ENCODE assay signal across 16 cellular contexts in genomic region chr11:27599217-27599616, GRCh38.
DNase-seq lines count a peak whose midpoint lies in the region; ATAC-seq and TF ChIP-seq lines count a peak whose summit lies in the region.
"Had no signal": no experiment of that assay in that cellular context is flagged by ENCODE, and none has a peak within 500 bp of the region (broad histone marks: within the 10 kb centered on the region; RNA-seq: fewer than 3 reads in every experiment).

No MANE protein-coding gene starts in this region.

- no peaks in the 10 kb centered on the region for H3K36me3 Mint-ChIP-seq in endodermal cell (ENCODE audit: low read depth)

- H3K4me1 ChIP-seq in endodermal cell (ENCODE audit: control insufficient read depth, insufficient read depth, low read length), result no peaks in the 10 kb centered on the region
- H3K4me1 ChIP-seq: Peyer's patch had no signal

- no peak overlapping the region for H3K27ac Mint-ChIP-seq in endodermal cell

- peaks cover 4% of the 10 kb centered on the region for H3K9me3 Mint-ChIP-seq in endodermal cell

- no peak for TF ChIP-seq POLR2A in NB4 (IDR thresholded peaks at IDR 0.05; ENCODE audit: extremely low read depth, insufficient read length)

- no peaks in the 10 kb centered on the region for H3K27me3 ChIP-seq in endodermal cell (ENCODE audit: control insufficient read depth, insufficient read depth, low read length, poor library complexity, severe bottlenecking)
- H3K27me3 ChIP-seq: BLaER1 treated with 17β-estradiol and CSF1 and Interleukin-3, amounts not matched to agents 10 nM and 100 nM; Peyer's patch had no signal

- H3K36me3 ChIP-seq in endodermal cell (ENCODE audit: control insufficient read depth, insufficient read depth, low read length), result no peaks in the 10 kb centered on the region
- H3K36me3 ChIP-seq: BLaER1 treated with 17β-estradiol and CSF1 and Interleukin-3, amounts not matched to agents 10 nM and 100 nM; Peyer's patch had no signal

- no peaks in the 10 kb centered on the region for H3K4me1 Mint-ChIP-seq in endodermal cell

- no peak overlapping the region for H3K4me3 ChIP-seq in NB4 (ENCODE audit: low read depth, low read length)
- H3K4me3 ChIP-seq in endodermal cell (ENCODE audit: low read length), result no peak overlapping the region
- H3K4me3 ChIP-seq: BLaER1 treated with 17β-estradiol and CSF1 and Interleukin-3, amounts not matched to agents 10 nM and 100 nM; Peyer's patch had no signal

- H3K9me3 ChIP-seq in endodermal cell (ENCODE audit: control insufficient read depth, low read length), result no peaks in the 10 kb centered on the region
- H3K9me3 ChIP-seq: BLaER1 treated with 17β-estradiol and CSF1 and Interleukin-3, amounts not matched to agents 10 nM and 100 nM; Peyer's patch had no signal

- H3K27me3 Mint-ChIP-seq in endodermal cell (ENCODE audit: insufficient read depth), result peaks cover 11% of the 10 kb centered on the region

- TF ChIP-seq CTCF in NB4 (IDR thresholded peaks at IDR 0.05; ENCODE audit: low read depth, low read length) (no peak), endodermal cell (conservative IDR thresholded peaks at IDR 0.05) (peak; percentile 62)

- ATAC-seq in HG03025 (IDR thresholded peaks at IDR 0.05; ENCODE audit: low FRiP score, unreplicated experiment) (no peak), GM19351 (IDR thresholded peaks at IDR 0.05; ENCODE audit: unreplicated experiment) (no peak)

- DNase-seq in DMS 273 (lab: John Stamatoyannopoulos, UW; ENCODE audit: unreplicated experiment) (peak; percentile 3), DMS 273 treated with DMSO at 0.1 percent for 48 hours (lab: John Stamatoyannopoulos, UW) (no peak), NB4 (ENCODE audit: low read depth) (peak; percentile 5), endodermal cell (peak; percentile 75), renal cortical epithelial cell (ENCODE audit: low read depth) (peak; percentile 33), OCI-M1 (lab: John Stamatoyannopoulos, UW) (no peak)
- DNase-seq: DMS79, GOT3, NCI-H1417, NCI-H1930, Peyer's patch, SHP77 had no signal

- WGBS in endodermal cell (ENCODE audit: insufficient coverage in 1 of 2, insufficient read length in 1 of 2), 2 experiments, result 67% methylated on average over 1 of the region's 1 CpG; no CpG with 5 or more reads in 1 of the 2 experiments

- no peak overlapping the region for H3K4me3 Mint-ChIP-seq in endodermal cell

- no peak overlapping the region for H3K27ac ChIP-seq in endodermal cell (ENCODE audit: low read depth, low read length)
- H3K27ac ChIP-seq: 22Rv1; BLaER1 treated with 17β-estradiol and CSF1 and Interleukin-3, amounts not matched to agents 10 nM and 100 nM; Peyer's patch had no signal

- H3K9ac ChIP-seq in endodermal cell (ENCODE audit: extremely low read depth, low read length, poor library complexity, severe bottlenecking), result no peak overlapping the region
- H3K9ac ChIP-seq: BLaER1 treated with 17β-estradiol and CSF1 and Interleukin-3, amounts not matched to agents 10 nM and 100 nM had no signal

Comparison
In these comparisons a context has a peak if more than half of its experiments do, and no peak if none do; other contexts are left out.
1. DNase-seq: peak in DMS 273 (single experiment), NB4 (single experiment), endodermal cell (single experiment) and renal cortical epithelial cell (single experiment); none in DMS 273 treated with DMSO at 0.1 percent for 48 hours (single experiment) and OCI-M1 (single experiment).